ENCODE assay signal across 8 cellular contexts in the genomic region with DNA sequence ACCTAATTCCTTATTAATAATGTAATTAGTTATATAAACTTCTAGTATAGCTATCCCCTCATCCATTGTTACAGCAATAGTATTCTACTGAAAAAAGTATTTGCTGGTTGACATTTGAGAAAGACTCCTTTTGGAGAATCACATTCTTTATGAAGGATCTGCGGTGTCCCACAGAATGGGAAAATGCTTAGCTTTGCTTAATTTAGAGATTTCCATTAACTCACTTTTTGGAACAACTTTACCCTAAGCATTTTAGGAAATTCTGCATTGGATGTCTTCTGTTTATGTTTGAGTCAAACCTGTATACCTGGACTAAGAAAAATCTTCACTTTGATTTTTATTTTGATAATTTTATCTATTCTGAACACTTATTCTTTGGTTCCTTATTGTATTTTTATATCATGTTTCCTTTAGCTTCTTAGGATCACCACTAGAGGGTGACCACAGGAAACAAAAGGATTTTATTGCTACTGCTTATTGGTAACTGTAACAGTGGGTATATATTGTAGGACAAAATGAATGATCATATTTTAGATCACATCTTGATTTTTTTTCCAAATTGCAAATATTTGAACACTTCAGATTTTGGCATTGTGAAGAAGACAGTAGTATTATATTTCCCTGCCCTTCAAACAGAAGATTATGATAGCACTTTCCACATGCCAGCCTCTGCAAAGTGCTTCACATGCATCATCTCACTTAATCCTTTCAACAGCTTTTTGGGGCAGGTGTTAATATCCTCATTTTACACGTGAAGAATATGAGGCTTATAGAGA.
DNase-seq lines count a peak whose midpoint lies in the region; ATAC-seq and TF ChIP-seq lines count a peak whose summit lies in the region.

No MANE protein-coding gene starts in this region.

- no peaks in the 10 kb centered on the region for H3K4me1 ChIP-seq in left lung

- ATAC-seq in left lung (peak; percentile 56), GM21529 (IDR thresholded peaks at IDR 0.05; ENCODE audit: unreplicated experiment) (no peak)

- H3K36me3 ChIP-seq in left lung: peaks cover 0 to 39% of the 10 kb centered on the region in 2 donors

- intact Hi-C loops in left lung (cut with DNase I): no loop called here

- no peaks in the 10 kb centered on the region for H3K9me3 ChIP-seq in left lung

- in situ Hi-C loops in astrocyte of the cerebellum (cut with HindIII; ENCODE audit: low sequenced_read_pairs): no loop called here

- H3K27me3 ChIP-seq in left lung: no peaks in the 10 kb centered on the region

- DNase-seq in HPDE6-E6E7 (ENCODE audit: extremely low spot score) (peak; percentile 28), astrocyte of the cerebellum (ENCODE audit: low read depth) (peak; percentile 18), left lung (no peak), NCI-H510A treated with DMSO at 0.1 percent for 48 hours (lab: John Stamatoyannopoulos, UW) (no peak)
- no peak for DNase-seq in stimulated activated naive CD4-positive, alpha-beta T cell (lab: John Stamatoyannopoulos, UW)
- no peak for DNase-seq in stimulated activated CD4-positive, alpha-beta T cell treated with anti-CD3 and anti-CD28 coated beads, Interleukin-15, amount 100 ng/mL, for 24 hours

- H3K27ac ChIP-seq in C4-2B (no peak overlapping the region), left lung (no peak overlapping the region)

- TF ChIP-seq CTCF in C4-2B (conservative IDR thresholded peaks at IDR 0.05) (peak; percentile 89), astrocyte of the cerebellum (IDR thresholded peaks at IDR 0.05; ENCODE audit: low read depth, low read length, missing control alignments) (peak; percentile 48), left lung (IDR thresholded peaks at IDR 0.05) (peak; percentile 30 to 53)

- H3K4me3 ChIP-seq in astrocyte of the cerebellum (ENCODE audit: low read depth, low read length): no peak overlapping the region
- no peak overlapping the region for H3K4me3 ChIP-seq in left lung

Comparison
In these comparisons a context has a peak if more than half of its experiments do, and no peak if none do; other contexts are left out.
1. DNase-seq: peak in HPDE6-E6E7 (single experiment) and astrocyte of the cerebellum (single experiment); none in left lung (0 of 2), stimulated activated naive CD4-positive, alpha-beta T cell (0 of 6), stimulated activated CD4-positive, alpha-beta T cell treated with anti-CD3 and anti-CD28 coated beads, Interleukin-15, amount 100 ng/mL, for 24 hours (single experiment) and NCI-H510A treated with DMSO at 0.1 percent for 48 hours (single experiment).
2. Peak in every context shown above with its lines, with median percentiles within 50 percentile points of each other: CTCF ChIP-seq.